In genomic region chr18:292271-292670, GRCh38 we compare ENCODE assay signal across 16 cellular contexts. TPM values are rescaled to one million over a fixed set of nuclear protein-coding genes. Genes with fewer than 3 reads are reported as not detected.
DNase-seq lines count a peak whose midpoint lies in the region; ATAC-seq and TF ChIP-seq lines count a peak whose summit lies in the region.
"Had no signal": no experiment of that assay in that cellular context is flagged by ENCODE, and none has a peak within 500 bp of the region (broad histone marks: within the 10 kb centered on the region; RNA-seq: fewer than 3 reads in every experiment).

No MANE protein-coding gene starts in this region.

- ATAC-seq in IMR-90 (ENCODE audit: low read depth) (0 out of 2 replicates have a peak, but pooled peaks have one; percentile 32), HG03342 (IDR thresholded peaks at IDR 0.05; ENCODE audit: unreplicated experiment) (no peak)
- ATAC-seq: natural killer cell treated with Interleukin-12 subunit alpha and Interleukin-12 subunit beta and Interleukin-15 and Interleukin-18, amount 100 ng/mL, for 72 hours had no signal

- dilution Hi-C loops in IMR-90 (cut with HindIII; ENCODE audit: low sequenced_read_pairs, unreplicated experiment): no loop called here

- H4K20me1 ChIP-seq in IMR-90 (ENCODE audit: insufficient read depth, low read length): no peaks in the 10 kb centered on the region

- no peaks in the 10 kb centered on the region for H3K79me1 ChIP-seq in IMR-90 (ENCODE audit: low read depth in 1 of 2, low read length in 2 of 2)

- no peak overlapping the region for H3K56ac ChIP-seq in IMR-90 (ENCODE audit: extremely low read depth, insufficient read depth, low read length)

- H3K9me3 ChIP-seq in IMR-90 (ENCODE audit: control insufficient read depth, insufficient read depth, low read length): no peaks in the 10 kb centered on the region
- H3K9me3 ChIP-seq: thyroid gland had no signal

- no peak overlapping the region for H3K9ac ChIP-seq in IMR-90 (ENCODE audit: low read depth, low read length)

- no peak overlapping the region for H3K18ac ChIP-seq in IMR-90 (ENCODE audit: low read depth, low read length)

- H2BK120ac ChIP-seq in IMR-90 (ENCODE audit: low read depth, low read length): no peak overlapping the region

- no peak overlapping the region for H2BK15ac ChIP-seq in IMR-90 (ENCODE audit: low read depth, low read length)

- H2BK20ac ChIP-seq in IMR-90 (ENCODE audit: low read depth, low read length): no peak overlapping the region

- peak; percentile 16; the same call in 1 of the 2 replicates for TF ChIP-seq RAD21 in IMR-90 (IDR thresholded peaks at IDR 0.05; ENCODE audit: low read length)

- H2AK5ac ChIP-seq in IMR-90 (ENCODE audit: low read depth, low read length): no peak overlapping the region

- no peak overlapping the region for H4K8ac ChIP-seq in IMR-90 (ENCODE audit: low read depth in 2 of 2, low read length in 2 of 2)

- CTCF ChIA-PET in IMR-90 (lab: Yijun Ruan, JAX): interaction anchor here (1.5 to 1.6 kb wide), 2 partner anchors 328 to 332 kb away, joined by 4 to 9 read pairs; no protein-coding TSS in a partner anchor

- TF ChIP-seq POLR2A in IMR-90 (IDR thresholded peaks at IDR 0.05; ENCODE audit: low read depth, low read length): no peak

- POLR2A ChIA-PET in IMR-90 (lab: Charles Lee; ENCODE audit: unreplicated experiment): no interaction called here

- peak; percentile 26 for TF ChIP-seq CTCF in C4-2B (conservative IDR thresholded peaks at IDR 0.05)
- TF ChIP-seq CTCF in IMR-90 (conservative IDR thresholded peaks at IDR 0.05; ENCODE audit: low read depth, low read length): peak; percentile 23
- peak; percentile 42 for TF ChIP-seq CTCF in astrocyte of the spinal cord (IDR thresholded peaks at IDR 0.05; ENCODE audit: low read depth, low read length)
- TF ChIP-seq CTCF in kidney epithelial cell (IDR thresholded peaks at IDR 0.05; ENCODE audit: insufficient read depth, low read length, poor library complexity, severe bottlenecking): peak; percentile 38

- H3K4me3 ChIP-seq in IMR-90 (ENCODE audit: insufficient read depth, low read depth, low read length) (no peak overlapping the region), astrocyte of the spinal cord (ENCODE audit: low read depth, low read length) (no peak overlapping the region), kidney epithelial cell (ENCODE audit: low read depth, low read length) (no peak overlapping the region)
- H3K4me3 ChIP-seq: coronary artery, thyroid gland had no signal

- H4K5ac ChIP-seq in IMR-90 (ENCODE audit: low read depth, low read length): no peak overlapping the region

- no peak overlapping the region for H2AFZ ChIP-seq in IMR-90 (replicated peaks; ENCODE audit: low read length, poor library complexity)

- no peak overlapping the region; the same call in 1 of the 2 replicates for H3K27ac ChIP-seq in C4-2B
- H3K27ac ChIP-seq in IMR-90 (ENCODE audit: insufficient read depth, low read length): no peak overlapping the region
- H3K27ac ChIP-seq: coronary artery, thyroid gland had no signal

- no peaks in the 10 kb centered on the region for H3K36me3 ChIP-seq in IMR-90 (ENCODE audit: control insufficient read depth, insufficient read depth, low read length)
- no peaks in the 10 kb centered on the region for H3K36me3 ChIP-seq in kidney epithelial cell (ENCODE audit: control insufficient read depth, insufficient read depth, low read length)
- H3K36me3 ChIP-seq: thyroid gland had no signal

- H2AK9ac ChIP-seq in IMR-90 (replicated peaks; ENCODE audit: low read depth, low read length, poor library complexity): no peak overlapping the region

- in situ Hi-C loops in IMR-90 (cut with MboI; ENCODE audit: low sequenced_read_pairs) (no loop called here), astrocyte of the spinal cord (cut with HindIII; ENCODE audit: low sequenced_read_pairs) (no loop called here)

- intact Hi-C loops in IMR-90 (cut with micrococcal nuclease): no loop called here

- H3K4me1 ChIP-seq in IMR-90 (ENCODE audit: control insufficient read depth, insufficient read depth, low read length): no peaks in the 10 kb centered on the region
- H3K4me1 ChIP-seq: thyroid gland had no signal

- H2BK5ac ChIP-seq in IMR-90 (ENCODE audit: low read depth, low read length, poor library complexity, severe bottlenecking): no peak overlapping the region

- DNase-seq in IMR-90 (no peak), astrocyte of the spinal cord (ENCODE audit: low read depth, low spot score) (peak; percentile 7), kidney epithelial cell (ENCODE audit: low read depth) (no peak), germinal center (ENCODE audit: low spot score) (no peak)
- no peak for DNase-seq in stimulated activated CD4-positive, alpha-beta T cell treated with anti-CD3 and anti-CD28 coated beads, Interleukin-15, amount 100 ng/mL, for 24 hours
- DNase-seq in activated CD4-positive, alpha-beta T cell treated with anti-CD3 and anti-CD28 coated beads for 4 hours: no peak
- DNase-seq: activated CD4-positive, alpha-beta memory T cell treated with anti-CD3 and anti-CD28 coated beads, Interleukin-2, amount 10 ng/mL, durations not matched to agents 7 days and 5 days; CD4-positive, alpha-beta T cell; NCI-H1694; NCI-H526; stimulated activated CD4-positive, alpha-beta T cell treated with anti-CD3 and anti-CD28 coated beads, Interleukin-2, amount 100 ng/mL, for 24 hours; thyroid gland had no signal

- no peaks in the 10 kb centered on the region for H3K9me1 ChIP-seq in IMR-90 (ENCODE audit: insufficient read depth, low read length)

- H3K23ac ChIP-seq in IMR-90 (ENCODE audit: low read depth, low read length): no peak overlapping the region

- H3K4me2 ChIP-seq in IMR-90 (ENCODE audit: low read depth, low read length): no peak overlapping the region

- H3K27me3 ChIP-seq in IMR-90 (ENCODE audit: control insufficient read depth, insufficient read depth, low read length) (peaks cover 37% of the 10 kb centered on the region), kidney epithelial cell (ENCODE audit: control insufficient read depth, insufficient read depth, low read length) (no peaks in the 10 kb centered on the region)
- H3K27me3 ChIP-seq: thyroid gland had no signal

- no peak overlapping the region for H3K14ac ChIP-seq in IMR-90 (replicated peaks; ENCODE audit: low read depth, low read length)

- no TSS peak for BruUV-seq in IMR-90 (replicated peaks; lab: Mats Ljungman, UMichigan)

- H3K4ac ChIP-seq in IMR-90 (ENCODE audit: low read depth, low read length): no peak overlapping the region

- WGBS in IMR-90 (ENCODE audit: extremely low coverage in 2 of 2, insufficient read length in 1 of 2), 2 experiments: no CpG with 5 or more reads among the region's 3 CpGs

- no peak overlapping the region for H4K91ac ChIP-seq in IMR-90 (ENCODE audit: insufficient read depth, low read depth, low read length)

TF ChIP-seq in IMR-90, 13 proteins besides CTCF, POLR2A, EP300 and RAD21:
- TF ChIP-seq CHD1 (IDR thresholded peaks at IDR 0.05; ENCODE audit: low read depth, low read length): no peak
- TF ChIP-seq USF2 (IDR thresholded peaks at IDR 0.05; ENCODE audit: low read depth, low read length): no peak
- TF ChIP-seq ELK1 (IDR thresholded peaks at IDR 0.05; ENCODE audit: borderline replicate concordance, low read depth, low read length): no peak
- no peak for TF ChIP-seq BHLHE40 (IDR thresholded peaks at IDR 0.05; ENCODE audit: low read depth, low read length)
- no peak for TF ChIP-seq MXI1 (IDR thresholded peaks at IDR 0.05; ENCODE audit: borderline replicate concordance, low read depth, low read length)
- no peak; the same call in 1 of the 2 replicates for TF ChIP-seq SMC3 (IDR thresholded peaks at IDR 0.05; ENCODE audit: low read depth, low read length)
- TF ChIP-seq CEBPB (IDR thresholded peaks at IDR 0.05; ENCODE audit: low read depth, low read length): no peak
- TF ChIP-seq FOS (IDR thresholded peaks at IDR 0.05; ENCODE audit: low read depth, low read length): no peak
- TF ChIP-seq RCOR1 (IDR thresholded peaks at IDR 0.05; ENCODE audit: insufficient replicate concordance, low read length): no peak
- TF ChIP-seq MAZ (IDR thresholded peaks at IDR 0.05; ENCODE audit: borderline replicate concordance, low read depth, low read length): no peak
- no peak for TF ChIP-seq RFX5 (IDR thresholded peaks at IDR 0.05; ENCODE audit: low read depth, low read length)
- TF ChIP-seq NFE2L2 (IDR thresholded peaks at IDR 0.05; ENCODE audit: low read depth, low read length): no peak
- no peak for TF ChIP-seq MAFK (IDR thresholded peaks at IDR 0.05; ENCODE audit: low read depth, low read length)

RNA-seq across cellular contexts. Expression of gene THOC1, which starts 24.4 kb away (rescaled TPM):
- total RNA-seq in IMR-90 (2012; rRNA removed): 13.3 and 27.2 TPM in 2 replicates
- polyA plus RNA-seq in IMR-90 (2012; rRNA removed): 14.1 and 15.8 TPM in 2 replicates
- polyA plus RNA-seq in IMR-90 (2012; cell fraction: cytosol; rRNA removed): 0.35 and 0.88 TPM in 2 replicates
- 3.1 and 32.8 TPM in 2 replicates for polyA plus RNA-seq in IMR-90 (2012; cell fraction: nucleus; rRNA removed; ENCODE audit: low replicate concordance)
- 28.2 and 28.7 TPM in 2 replicates for total RNA-seq in kidney epithelial cell
